In the genomic region with DNA sequence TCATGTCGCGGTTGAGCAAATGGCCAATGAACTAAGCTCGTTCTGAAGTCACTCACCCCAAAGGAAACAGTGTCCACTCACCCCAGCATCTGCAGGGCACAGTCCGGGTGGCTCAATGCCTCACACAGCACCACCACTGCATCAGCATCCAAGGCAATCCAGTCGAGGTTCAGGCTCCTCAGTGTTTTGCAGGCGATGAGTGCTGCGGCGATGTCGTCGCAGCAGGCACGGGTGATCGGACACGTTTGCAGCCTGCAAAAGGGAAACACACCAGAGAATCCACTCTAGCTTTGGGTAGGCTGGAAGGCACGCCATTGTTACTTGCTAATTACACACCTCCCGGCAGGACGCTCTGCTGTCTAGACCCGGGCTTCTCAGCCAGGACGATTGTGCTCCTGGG, we compare ENCODE assay signal across 28 cellular contexts. TPM values are rescaled to one million over a fixed set of nuclear protein-coding genes. Genes with fewer than 3 reads are reported as not detected.
DNase-seq lines count a peak whose midpoint lies in the region; ATAC-seq, FAIRE-seq and TF ChIP-seq lines count a peak whose summit lies in the region.
"Had no signal": no experiment of that assay in that cellular context is flagged by ENCODE, and none has a peak within 500 bp of the region (broad histone marks: within the 10 kb centered on the region; RNA-seq: fewer than 3 reads in every experiment).

No MANE protein-coding gene starts in this region.

- H3K4me2 ChIP-seq in HepG2 (ENCODE audit: low read depth, low read length) = no peak overlapping the region
- H3K4me2 ChIP-seq: GM23338 had no signal

- TF ChIP-seq POLR2A in HepG2 (IDR thresholded peaks at IDR 0.05; ENCODE audit: insufficient read depth in 1 of 2, low read depth in 2 of 2, low read length in 2 of 2) = no peak
- no peak for TF ChIP-seq POLR2A in right lobe of liver (IDR thresholded peaks at IDR 0.05)
- no peak for TF ChIP-seq POLR2A in GM12891 (IDR thresholded peaks at IDR 0.05; ENCODE audit: low read depth, low read length)
- TF ChIP-seq POLR2A in body of pancreas (IDR thresholded peaks at IDR 0.05) = no peak

- no peak overlapping the region for H2AFZ ChIP-seq in HepG2 (ENCODE audit: low read length)
- H2AFZ ChIP-seq: GM23338 had no signal

- POLR2A ChIA-PET in HepG2 (lab: Yijun Ruan, JAX) = no interaction called here
- POLR2A ChIA-PET in Panc1 (lab: Charles Lee) = interaction anchor here (0.6 to 0.7 kb wide), 2 partner anchors 99 to 174 kb away, joined by 3 read pairs; no protein-coding TSS in a partner anchor

- no peaks in the 10 kb centered on the region for H4K20me1 ChIP-seq in HepG2 (ENCODE audit: insufficient read depth, low read length)
- H4K20me1 ChIP-seq: BLaER1 treated with 17β-estradiol and CSF1 and Interleukin-3, amounts not matched to agents 10 nM and 100 nM had no signal

- H3K27me3 ChIP-seq in HepG2 (ENCODE audit: control insufficient read depth in 1 of 2, insufficient read depth in 2 of 2, low read length in 2 of 2) (no peaks in the 10 kb centered on the region), right lobe of liver (no peaks in the 10 kb centered on the region), Panc1 (ENCODE audit: control insufficient read depth, insufficient read depth, low read length) (peaks cover 21% of the 10 kb centered on the region), body of pancreas (peaks cover 0 to 6% of the 10 kb centered on the region in 2 donors)
- H3K27me3 ChIP-seq: BLaER1 treated with 17β-estradiol and CSF1 and Interleukin-3, amounts not matched to agents 10 nM and 100 nM had no signal

- DNase-seq in HepG2 (ENCODE audit: low spot score) (no peak), right lobe of liver (no peak), Panc1 (ENCODE audit: low read depth, low spot score) (no peak), left lobe of liver (ENCODE audit: low spot score) (no peak), GM12891 (ENCODE audit: insufficient read length, low spot score) (no peak), body of pancreas (no peak), COLO668 (lab: John Stamatoyannopoulos, UW; ENCODE audit: unreplicated experiment) (no peak), D721Med (ENCODE audit: insufficient read length, low spot score) (no peak)
- DNase-seq: ACHN; AML-193; BE2C; CD4-positive, alpha-beta T cell; CD8-positive, alpha-beta memory T cell; COR-L47; DMS 273 treated with DMSO at 0.1 percent for 48 hours; DMS79; EL; GF-D8; H9 had no signal

- no peak for TF ChIP-seq RAD21 in HepG2 (CRISPR knock-in tag; IDR thresholded peaks at IDR 0.05)

- FAIRE-seq in HepG2 (lab: Jason Lieb, UNC) (no peak), GM12891 (lab: Jason Lieb, UNC) (no peak), D721Med (lab: Jason Lieb, UNC) (no peak)
- FAIRE-seq: A204.1, GM19239 had no signal

- in situ Hi-C loops in HepG2 (cut with HindIII; ENCODE audit: extremely low pct_ligation_motif_present, low pct_unique_long_range_greater_than_20kb) (no loop called here), Panc1 (cut with HindIII; ENCODE audit: low pct_unique_long_range_greater_than_20kb, low sequenced_read_pairs) (no loop called here)

- H3K9me3 ChIP-seq in HepG2 (ENCODE audit: low read length) (no peaks in the 10 kb centered on the region), right lobe of liver (no peaks in the 10 kb centered on the region), Panc1 (ENCODE audit: control insufficient read depth, insufficient read depth, low read depth, low read length) (no peaks in the 10 kb centered on the region), body of pancreas (no peaks in the 10 kb centered on the region)
- H3K9me3 ChIP-seq: BE2C had no signal

- 78% methylated on average over 15 of the region's 18 CpGs for WGBS in HepG2 (ENCODE audit: low lambda C conversion rate)
- 61% methylated on average over 10 of the region's 18 CpGs for WGBS in right lobe of liver (ENCODE audit: insufficient coverage, low coverage, low lambda C conversion rate, missing lambda C conversion rate)
- WGBS in body of pancreas, 2 donors = 56 to 72% methylated on average over 14 to 18 of the region's 18 CpGs

- ATAC-seq in HepG2 = peak; percentile 46
- no peak for ATAC-seq in right lobe of liver
- peak; percentile 20; the same call in 1 of the 2 replicates for ATAC-seq in Panc1
- peak; percentile 12 for ATAC-seq in left lobe of liver
- no peak for ATAC-seq in body of pancreas
- ATAC-seq: GM23338, HCT116 had no signal

- TF ChIP-seq EP300 in HepG2 (IDR thresholded peaks at IDR 0.05; ENCODE audit: low read depth in 2 of 2, low read length in 2 of 2) = no peak
- TF ChIP-seq EP300 in HepG2 (CRISPR knock-in tag; IDR thresholded peaks at IDR 0.05; ENCODE audit: borderline replicate concordance) = no peak

- TF ChIP-seq CTCF in HepG2 (CRISPR knock-in tag; IDR thresholded peaks at IDR 0.05) (no peak), right lobe of liver (IDR thresholded peaks at IDR 0.05) (no peak), Panc1 (IDR thresholded peaks at IDR 0.05) (no peak), body of pancreas (IDR thresholded peaks at IDR 0.05) (no peak), D721Med (IDR thresholded peaks at IDR 0.05; ENCODE audit: insufficient read depth, missing control alignments) (no peak)

- H3K79me2 ChIP-seq in HepG2 (ENCODE audit: insufficient read depth, low read length) = no peaks in the 10 kb centered on the region

- no peak overlapping the region for H3K27ac ChIP-seq in HepG2 (ENCODE audit: extremely low read length, insufficient read depth, low read length)
- no peak overlapping the region for H3K27ac ChIP-seq in right lobe of liver
- H3K27ac ChIP-seq in Panc1 (ENCODE audit: low read length) = no peak overlapping the region
- H3K27ac ChIP-seq in body of pancreas = no peak overlapping the region
- H3K27ac ChIP-seq: 22Rv1; BLaER1 treated with 17β-estradiol and CSF1 and Interleukin-3, amounts not matched to agents 10 nM and 100 nM had no signal

- H3K36me3 ChIP-seq in HepG2 (replicated peaks in 1 of 2; ENCODE audit: control insufficient read depth in 1 of 2, insufficient read depth in 2 of 2, low read length in 2 of 2) (no peaks in the 10 kb centered on the region), right lobe of liver (no peaks in the 10 kb centered on the region), Panc1 (ENCODE audit: control insufficient read depth, insufficient read depth, low read length) (no peaks in the 10 kb centered on the region), body of pancreas (replicated peaks in 1 of 2; ENCODE audit: insufficient read depth in 1 of 2, low read depth in 2 of 2) (no peaks in the 10 kb centered on the region)
- H3K36me3 ChIP-seq: BE2C; BLaER1 treated with 17β-estradiol and CSF1 and Interleukin-3, amounts not matched to agents 10 nM and 100 nM had no signal

- intact Hi-C loops in HepG2 (cut with micrococcal nuclease; ENCODE audit: unreplicated experiment) (no loop called here), right lobe of liver (cut with DNase I) (no loop called here), Panc1 (cut with micrococcal nuclease; ENCODE audit: unreplicated experiment) (no loop called here), body of pancreas (cut with DNase I) (no loop called here)

- no TSS peak for BruUV-seq in HepG2 (replicated peaks; lab: Mats Ljungman, UMichigan)
- no TSS peak for BruUV-seq in Panc1 (replicated peaks; lab: Mats Ljungman, UMichigan)

- H3K4me3 ChIP-seq in HepG2 (replicated peaks in 1 of 3; ENCODE audit: insufficient read depth in 1 of 3, low read depth in 2 of 3, low read length in 3 of 3) = no peak overlapping the region
- H3K4me3 ChIP-seq in right lobe of liver = no peak overlapping the region
- no peak overlapping the region for H3K4me3 ChIP-seq in Panc1 (ENCODE audit: low read depth in 2 of 2, low read length in 2 of 2)
- H3K4me3 ChIP-seq in body of pancreas = no peak overlapping the region
- H3K4me3 ChIP-seq: BLaER1 treated with 17β-estradiol and CSF1 and Interleukin-3, amounts not matched to agents 10 nM and 100 nM; GM23338 had no signal

- H3K4me1 ChIP-seq in HepG2 (ENCODE audit: insufficient read depth, low read length) = no peaks in the 10 kb centered on the region
- no peaks in the 10 kb centered on the region for H3K4me1 ChIP-seq in right lobe of liver
- no peaks in the 10 kb centered on the region for H3K4me1 ChIP-seq in Panc1 (ENCODE audit: control insufficient read depth, insufficient read depth, low read length)
- H3K4me1 ChIP-seq in body of pancreas = no peaks in the 10 kb centered on the region
- H3K4me1 ChIP-seq: BE2C had no signal

- CTCF ChIA-PET in HepG2 (lab: Yijun Ruan, JAX; ENCODE audit: low intra/inter-chr PET ratio, low total read pairs) (no interaction called here), Panc1 (lab: Charles Lee) (no interaction called here)

- no peak overlapping the region for H3K9ac ChIP-seq in HepG2 (ENCODE audit: insufficient read depth, low read depth, low read length)
- H3K9ac ChIP-seq: BLaER1 treated with 17β-estradiol and CSF1 and Interleukin-3, amounts not matched to agents 10 nM and 100 nM had no signal

RNA-seq across cellular contexts. Expression of a gene that starts 26.5 kb away (rescaled TPM):
- not detected in 2 replicates for total RNA-seq in HepG2 (2016; rRNA removed; fragmentation: Illumina TruSeq; extraction: Trizol)
- total RNA-seq in HepG2 (2016; cell fraction: cytosol; rRNA removed; fragmentation: Illumina TruSeq; extraction: Trizol; ENCODE audit: low read depth) = not detected in 2 replicates
- not detected in 2 replicates for total RNA-seq in HepG2 (2016; cell fraction: insoluble cytoplasmic fraction; rRNA removed; fragmentation: Illumina TruSeq; extraction: Trizol)
- not detected in 2 replicates for total RNA-seq in HepG2 (2016; cell fraction: membrane; rRNA removed; fragmentation: Illumina TruSeq; extraction: Trizol)
- not detected in 2 replicates for total RNA-seq in HepG2 (2016; cell fraction: nucleus; rRNA removed; fragmentation: Illumina TruSeq; extraction: Trizol)
- not detected in 2 replicates for polyA plus RNA-seq in HepG2 (2011; rRNA removed)
- not detected in 2 replicates for polyA plus RNA-seq in HepG2 (2011; cell fraction: cytosol; rRNA removed)
- polyA plus RNA-seq in HepG2 (2011; cell fraction: nucleus; rRNA removed) = not detected in 2 replicates
- polyA plus RNA-seq in HepG2 (2012) = not detected in 2 replicates
- not detected in 2 replicates for polyA plus RNA-seq in HepG2 (2016; cell fraction: cytosol; fragmentation: Illumina TruSeq; extraction: Trizol; ENCODE audit: low read depth)
- polyA plus RNA-seq in HepG2 (2016; cell fraction: insoluble cytoplasmic fraction; fragmentation: Illumina TruSeq; extraction: Trizol; ENCODE audit: low read depth) = not detected in 2 replicates
- not detected in 2 replicates for polyA plus RNA-seq in HepG2 (2016; cell fraction: membrane; fragmentation: Illumina TruSeq; extraction: Trizol; ENCODE audit: low read depth)
- not detected in 2 replicates for polyA plus RNA-seq in HepG2 (2016; cell fraction: nucleus; fragmentation: Illumina TruSeq; extraction: Trizol; ENCODE audit: insufficient read depth, low read depth)
- not detected in 2 replicates for polyA minus RNA-seq in HepG2 (2011; rRNA and poly(A)+ RNA removed; ENCODE audit: low replicate concordance)
- not detected in 2 replicates for polyA minus RNA-seq in HepG2 (2011; cell fraction: cytosol; rRNA and poly(A)+ RNA removed)
- not detected in 2 replicates for polyA minus RNA-seq in HepG2 (2011; cell fraction: nucleus; rRNA and poly(A)+ RNA removed)
- not detected for total RNA-seq in right lobe of liver
- total RNA-seq in Panc1 (2021; ENCODE audit: unreplicated experiment) = not detected
- not detected for polyA plus RNA-seq in Panc1 (2012; ENCODE audit: insufficient read length)
- not detected for total RNA-seq in left lobe of liver
- not detected for polyA plus RNA-seq in GM12891 (2012; ENCODE audit: low read depth, missing spikeins)
- total RNA-seq in body of pancreas = not detected
- total RNA-seq: CD4-positive, alpha-beta T cell; CD8-positive, alpha-beta memory T cell; G401; GM23338; H4; H9 had no signal
- polyA plus RNA-seq: CD14-positive monocyte; CD8-positive, alpha-beta memory T cell; GM23338 had no signal

RNA-seq across cellular contexts. Expression of a gene that starts 36.7 kb away (rescaled TPM):
- 28.9 and 32.6 TPM in 2 replicates for total RNA-seq in HepG2 (2016; rRNA removed; fragmentation: Illumina TruSeq; extraction: Trizol)
- 52.8 and 53.7 TPM in 2 replicates for total RNA-seq in HepG2 (2016; cell fraction: cytosol; rRNA removed; fragmentation: Illumina TruSeq; extraction: Trizol; ENCODE audit: low read depth)
- total RNA-seq in HepG2 (2016; cell fraction: insoluble cytoplasmic fraction; rRNA removed; fragmentation: Illumina TruSeq; extraction: Trizol) = 25.9 and 29.9 TPM in 2 replicates
- total RNA-seq in HepG2 (2016; cell fraction: membrane; rRNA removed; fragmentation: Illumina TruSeq; extraction: Trizol) = 128 and 129 TPM in 2 replicates
- total RNA-seq in HepG2 (2016; cell fraction: nucleus; rRNA removed; fragmentation: Illumina TruSeq; extraction: Trizol) = 16.4 and 20.8 TPM in 2 replicates
- polyA plus RNA-seq in HepG2 (2011; rRNA removed) = 31.7 and 43.7 TPM in 2 replicates
- 46.0 and 71.9 TPM in 2 replicates for polyA plus RNA-seq in HepG2 (2011; cell fraction: cytosol; rRNA removed)
- polyA plus RNA-seq in HepG2 (2011; cell fraction: nucleus; rRNA removed) = 59.6 and 61.3 TPM in 2 replicates
- 69.9 and 79.8 TPM in 2 replicates for polyA plus RNA-seq in HepG2 (2012)
- 193 and 205 TPM in 2 replicates for polyA plus RNA-seq in HepG2 (2016; cell fraction: cytosol; fragmentation: Illumina TruSeq; extraction: Trizol; ENCODE audit: low read depth)
- 64.3 and 84.2 TPM in 2 replicates for polyA plus RNA-seq in HepG2 (2016; cell fraction: insoluble cytoplasmic fraction; fragmentation: Illumina TruSeq; extraction: Trizol; ENCODE audit: low read depth)
- 245 and 288 TPM in 2 replicates for polyA plus RNA-seq in HepG2 (2016; cell fraction: membrane; fragmentation: Illumina TruSeq; extraction: Trizol; ENCODE audit: low read depth)
- polyA plus RNA-seq in HepG2 (2016; cell fraction: nucleus; fragmentation: Illumina TruSeq; extraction: Trizol; ENCODE audit: insufficient read depth, low read depth) = 57.0 and 57.7 TPM in 2 replicates
- polyA minus RNA-seq in HepG2 (2011; rRNA and poly(A)+ RNA removed; ENCODE audit: low replicate concordance) = 37.6 and 70.9 TPM in 2 replicates
- polyA minus RNA-seq in HepG2 (2011; cell fraction: cytosol; rRNA and poly(A)+ RNA removed) = 66.7 and 69.6 TPM in 2 replicates
- polyA minus RNA-seq in HepG2 (2011; cell fraction: nucleus; rRNA and poly(A)+ RNA removed) = 14.3 and 14.4 TPM in 2 replicates
- 100 to 1,000 TPM in 5 of 6 experiments, 10 to 100 TPM in 1; 88.9 to 162 (median 107) TPM for total RNA-seq in right lobe of liver
- total RNA-seq in Panc1 (2021; ENCODE audit: unreplicated experiment) = 361 TPM
- polyA plus RNA-seq in Panc1 (2012; ENCODE audit: insufficient read length) = 697 TPM
- 148 TPM for total RNA-seq in left lobe of liver
- polyA plus RNA-seq in GM12891 (2012; ENCODE audit: low read depth, missing spikeins) = 23.4 TPM
- total RNA-seq in body of pancreas = 10 to 100 TPM; 52.1 to 52.4 TPM

RNA-seq across cellular contexts. Expression of a gene that starts 47.2 kb away (rescaled TPM):
- total RNA-seq in HepG2 (2016; rRNA removed; fragmentation: Illumina TruSeq; extraction: Trizol) (not detected in 2 replicates), right lobe of liver (under 1 TPM in 4 of 6 experiments, not detected in 2; 0.31 to 0.99 (median 0.39) TPM), Panc1 (2021; ENCODE audit: unreplicated experiment) (not detected), left lobe of liver (1.0 TPM), body of pancreas (not detected)
- not detected in 2 replicates for total RNA-seq in HepG2 (2016; cell fraction: cytosol; rRNA removed; fragmentation: Illumina TruSeq; extraction: Trizol; ENCODE audit: low read depth)
- not detected in 2 replicates for total RNA-seq in HepG2 (2016; cell fraction: insoluble cytoplasmic fraction; rRNA removed; fragmentation: Illumina TruSeq; extraction: Trizol)
- not detected in 2 replicates for total RNA-seq in HepG2 (2016; cell fraction: membrane; rRNA removed; fragmentation: Illumina TruSeq; extraction: Trizol)
- not detected in 2 replicates for total RNA-seq in HepG2 (2016; cell fraction: nucleus; rRNA removed; fragmentation: Illumina TruSeq; extraction: Trizol)
- polyA plus RNA-seq in HepG2 (2011; rRNA removed) = 0.13 TPM in 1 of 2 replicates, not detected in the other
- 0.13 and 0.33 TPM in 2 replicates for polyA plus RNA-seq in HepG2 (2011; cell fraction: cytosol; rRNA removed)
- polyA plus RNA-seq in HepG2 (2011; cell fraction: nucleus; rRNA removed) = 0.23 TPM in 1 of 2 replicates, not detected in the other
- not detected in 2 replicates for polyA plus RNA-seq in HepG2 (2012)
- polyA plus RNA-seq in HepG2 (2016; cell fraction: cytosol; fragmentation: Illumina TruSeq; extraction: Trizol; ENCODE audit: low read depth) = not detected in 2 replicates
- polyA plus RNA-seq in HepG2 (2016; cell fraction: insoluble cytoplasmic fraction; fragmentation: Illumina TruSeq; extraction: Trizol; ENCODE audit: low read depth) = not detected in 2 replicates
- not detected in 2 replicates for polyA plus RNA-seq in HepG2 (2016; cell fraction: membrane; fragmentation: Illumina TruSeq; extraction: Trizol; ENCODE audit: low read depth)
- not detected in 2 replicates for polyA plus RNA-seq in HepG2 (2016; cell fraction: nucleus; fragmentation: Illumina TruSeq; extraction: Trizol; ENCODE audit: insufficient read depth, low read depth)
- polyA minus RNA-seq in HepG2 (2011; rRNA and poly(A)+ RNA removed; ENCODE audit: low replicate concordance) = not detected in 2 replicates
- not detected in 2 replicates for polyA minus RNA-seq in HepG2 (2011; cell fraction: cytosol; rRNA and poly(A)+ RNA removed)
- not detected in 2 replicates for polyA minus RNA-seq in HepG2 (2011; cell fraction: nucleus; rRNA and poly(A)+ RNA removed)
- polyA plus RNA-seq in Panc1 (2012; ENCODE audit: insufficient read length) = not detected
- not detected for polyA plus RNA-seq in GM12891 (2012; ENCODE audit: low read depth, missing spikeins)
- total RNA-seq: CD4-positive, alpha-beta T cell; CD8-positive, alpha-beta memory T cell; GM23338; H9 had no signal
- polyA plus RNA-seq: CD8-positive, alpha-beta memory T cell; GM23338 had no signal

RNA-seq across cellular contexts. Expression of a gene that starts 56.9 kb away (rescaled TPM):
- total RNA-seq in HepG2 (2016; rRNA removed; fragmentation: Illumina TruSeq; extraction: Trizol) = 124 and 127 TPM in 2 replicates
- 22.0 and 23.9 TPM in 2 replicates for total RNA-seq in HepG2 (2016; cell fraction: cytosol; rRNA removed; fragmentation: Illumina TruSeq; extraction: Trizol; ENCODE audit: low read depth)
- total RNA-seq in HepG2 (2016; cell fraction: insoluble cytoplasmic fraction; rRNA removed; fragmentation: Illumina TruSeq; extraction: Trizol) = 117 and 129 TPM in 2 replicates
- 34.1 and 39.9 TPM in 2 replicates for total RNA-seq in HepG2 (2016; cell fraction: membrane; rRNA removed; fragmentation: Illumina TruSeq; extraction: Trizol)
- total RNA-seq in HepG2 (2016; cell fraction: nucleus; rRNA removed; fragmentation: Illumina TruSeq; extraction: Trizol) = 67.4 and 78.0 TPM in 2 replicates
- 84.3 and 116 TPM in 2 replicates for polyA plus RNA-seq in HepG2 (2011; rRNA removed)
- 64.9 and 87.3 TPM in 2 replicates for polyA plus RNA-seq in HepG2 (2011; cell fraction: cytosol; rRNA removed)
- polyA plus RNA-seq in HepG2 (2011; cell fraction: nucleus; rRNA removed) = 388 and 484 TPM in 2 replicates
- polyA plus RNA-seq in HepG2 (2012) = 86.8 and 111 TPM in 2 replicates
- 10.3 TPM in 2 replicates for polyA plus RNA-seq in HepG2 (2016; cell fraction: cytosol; fragmentation: Illumina TruSeq; extraction: Trizol; ENCODE audit: low read depth)
- 146 and 162 TPM in 2 replicates for polyA plus RNA-seq in HepG2 (2016; cell fraction: insoluble cytoplasmic fraction; fragmentation: Illumina TruSeq; extraction: Trizol; ENCODE audit: low read depth)
- polyA plus RNA-seq in HepG2 (2016; cell fraction: membrane; fragmentation: Illumina TruSeq; extraction: Trizol; ENCODE audit: low read depth) = 21.2 and 21.5 TPM in 2 replicates
- polyA plus RNA-seq in HepG2 (2016; cell fraction: nucleus; fragmentation: Illumina TruSeq; extraction: Trizol; ENCODE audit: insufficient read depth, low read depth) = 178 and 182 TPM in 2 replicates
- polyA minus RNA-seq in HepG2 (2011; rRNA and poly(A)+ RNA removed; ENCODE audit: low replicate concordance) = 124 and 144 TPM in 2 replicates
- 41.7 and 55.9 TPM in 2 replicates for polyA minus RNA-seq in HepG2 (2011; cell fraction: cytosol; rRNA and poly(A)+ RNA removed)
- 60.4 and 76.0 TPM in 2 replicates for polyA minus RNA-seq in HepG2 (2011; cell fraction: nucleus; rRNA and poly(A)+ RNA removed)
- total RNA-seq in right lobe of liver = 10 to 100 TPM; 55.1 to 75.6 (median 63.5) TPM
- total RNA-seq in Panc1 (2021; ENCODE audit: unreplicated experiment) = 545 TPM
- polyA plus RNA-seq in Panc1 (2012; ENCODE audit: insufficient read length) = 761 TPM
- total RNA-seq in left lobe of liver = 61.7 TPM
- polyA plus RNA-seq in GM12891 (2012; ENCODE audit: low read depth, missing spikeins) = 150 TPM
- total RNA-seq in body of pancreas = 100 to 1,000 TPM in 1 of 2 donors, 10 to 100 TPM in 1; 53.4 to 106 TPM

RNA-seq across cellular contexts. Expression of a gene that starts 57.2 kb away (rescaled TPM):
- total RNA-seq in HepG2 (2016; rRNA removed; fragmentation: Illumina TruSeq; extraction: Trizol) (not detected in 2 replicates), right lobe of liver (under 1 TPM in 2 of 6 experiments, not detected in 4; 0.57 to 0.79 TPM), Panc1 (2021; ENCODE audit: unreplicated experiment) (not detected), left lobe of liver (not detected), body of pancreas (1 to 10 TPM in 1 of 2 donors, not detected in 1; 2.3 TPM)
- not detected in 2 replicates for total RNA-seq in HepG2 (2016; cell fraction: cytosol; rRNA removed; fragmentation: Illumina TruSeq; extraction: Trizol; ENCODE audit: low read depth)
- not detected in 2 replicates for total RNA-seq in HepG2 (2016; cell fraction: insoluble cytoplasmic fraction; rRNA removed; fragmentation: Illumina TruSeq; extraction: Trizol)
- total RNA-seq in HepG2 (2016; cell fraction: membrane; rRNA removed; fragmentation: Illumina TruSeq; extraction: Trizol) = not detected in 2 replicates
- not detected in 2 replicates for total RNA-seq in HepG2 (2016; cell fraction: nucleus; rRNA removed; fragmentation: Illumina TruSeq; extraction: Trizol)
- not detected in 2 replicates for polyA plus RNA-seq in HepG2 (2011; rRNA removed)
- not detected in 2 replicates for polyA plus RNA-seq in HepG2 (2011; cell fraction: cytosol; rRNA removed)
- polyA plus RNA-seq in HepG2 (2011; cell fraction: nucleus; rRNA removed) = not detected in 2 replicates
- polyA plus RNA-seq in HepG2 (2012) = not detected in 2 replicates
- polyA plus RNA-seq in HepG2 (2016; cell fraction: cytosol; fragmentation: Illumina TruSeq; extraction: Trizol; ENCODE audit: low read depth) = not detected in 2 replicates
- polyA plus RNA-seq in HepG2 (2016; cell fraction: insoluble cytoplasmic fraction; fragmentation: Illumina TruSeq; extraction: Trizol; ENCODE audit: low read depth) = not detected in 2 replicates
- polyA plus RNA-seq in HepG2 (2016; cell fraction: membrane; fragmentation: Illumina TruSeq; extraction: Trizol; ENCODE audit: low read depth) = not detected in 2 replicates
- not detected in 2 replicates for polyA plus RNA-seq in HepG2 (2016; cell fraction: nucleus; fragmentation: Illumina TruSeq; extraction: Trizol; ENCODE audit: insufficient read depth, low read depth)
- not detected in 2 replicates for polyA minus RNA-seq in HepG2 (2011; rRNA and poly(A)+ RNA removed; ENCODE audit: low replicate concordance)
- polyA minus RNA-seq in HepG2 (2011; cell fraction: cytosol; rRNA and poly(A)+ RNA removed) = not detected in 2 replicates
- not detected in 2 replicates for polyA minus RNA-seq in HepG2 (2011; cell fraction: nucleus; rRNA and poly(A)+ RNA removed)
- polyA plus RNA-seq in Panc1 (2012; ENCODE audit: insufficient read length) = not detected
- not detected for polyA plus RNA-seq in GM12891 (2012; ENCODE audit: low read depth, missing spikeins)
- total RNA-seq: CD4-positive, alpha-beta T cell; CD8-positive, alpha-beta memory T cell; GM23338; H9 had no signal
- polyA plus RNA-seq: CD8-positive, alpha-beta memory T cell; GM23338 had no signal

Comparison
In these comparisons a context has a peak if more than half of its experiments do, and no peak if none do; other contexts are left out.
1. ATAC-seq: peak in HepG2 (single experiment), Panc1 (single experiment) and left lobe of liver (single experiment); none in right lobe of liver (0 of 4) and body of pancreas (single experiment).